ENCODE assay signal across 11 cellular contexts in genomic region chr11:78363018-78363619, GRCh38.
"Had no signal": no experiment of that assay in that cellular context is flagged by ENCODE, and none has a peak within 500 bp of the region (broad histone marks: within the 10 kb centered on the region; RNA-seq: fewer than 3 reads in every experiment).

No MANE protein-coding gene starts in this region.

- H3K36me3 Mint-ChIP-seq: neural progenitor cell had no signal

- H3K27ac ChIP-seq: pancreas had no signal

- ATAC-seq: activated CD8-positive, alpha-beta T cell treated with anti-CD3 and anti-CD28 coated beads, Interleukin-2, amount 10 ng/mL, durations not matched to agents 7 days and 5 days; left lobe of liver had no signal

- H3K4me3 Mint-ChIP-seq: activated CD8-positive, alpha-beta T cell treated with anti-CD3 and anti-CD28 coated beads, Interleukin-2, amount 10 ng/mL, durations not matched to agents 7 days and 5 days; activated naive CD4-positive, alpha-beta T cell treated with anti-CD3 and anti-CD28 coated beads for 36 hours; neural progenitor cell had no signal

- H3K4me3 ChIP-seq: heart left ventricle, neural progenitor cell, pancreas had no signal

- H3K27ac Mint-ChIP-seq: activated CD8-positive, alpha-beta T cell treated with anti-CD3 and anti-CD28 coated beads, Interleukin-2, amount 10 ng/mL, durations not matched to agents 7 days and 5 days; activated naive CD4-positive, alpha-beta T cell treated with anti-CD3 and anti-CD28 coated beads for 36 hours; neural progenitor cell had no signal

- H3K36me3 ChIP-seq: heart left ventricle, neural progenitor cell, pancreas had no signal

- H3K9me3 Mint-ChIP-seq: activated naive CD4-positive, alpha-beta T cell treated with anti-CD3 and anti-CD28 coated beads for 36 hours had no signal

- H3K9me3 ChIP-seq: heart left ventricle had no signal

- DNase-seq: activated CD4-positive, alpha-beta T cell treated with anti-CD3 and anti-CD28 coated beads for 4 hours; activated CD8-positive, alpha-beta T cell treated with anti-CD3 and anti-CD28 coated beads, Interleukin-2, amount 10 ng/mL, durations not matched to agents 7 days and 5 days; activated naive CD4-positive, alpha-beta T cell treated with anti-CD3 and anti-CD28 coated beads for 36 hours; foreskin melanocyte; heart left ventricle; islet precursor cell; pancreas; small intestine; T1000 had no signal

- H3K27me3 ChIP-seq: heart left ventricle, neural progenitor cell, pancreas had no signal
